In genomic region chr1:64282353-64282752, GRCh38 we compare ENCODE assay signal across 14 cellular contexts.
A peak's percentile ranks its signal among the peaks of the same experiment; 100 is the strongest.
DNase-seq lines count a peak whose midpoint lies in the region; ATAC-seq and TF ChIP-seq lines count a peak whose summit lies in the region.
"Had no signal": no experiment of that assay in that cellular context is flagged by ENCODE, and none has a peak within 500 bp of the region (broad histone marks: within the 10 kb centered on the region; RNA-seq: fewer than 3 reads in every experiment).

No MANE protein-coding gene starts in this region.

- peak overlapping the region; percentile 68 for H3K4ac ChIP-seq in mesendoderm (ENCODE audit: low read depth, low read length)

- H4K5ac ChIP-seq in mesendoderm (ENCODE audit: low read length), result no peak overlapping the region

- H3K4me1 Mint-ChIP-seq in Calu3 (ENCODE audit: low read depth, unreplicated experiment), result peaks cover 25% of the 10 kb centered on the region
- no peaks in the 10 kb centered on the region for H3K4me1 Mint-ChIP-seq in CD8-positive, alpha-beta memory T cell
- H3K4me1 Mint-ChIP-seq: CD4-positive, alpha-beta memory T cell; naive thymus-derived CD4-positive, alpha-beta T cell had no signal

- ATAC-seq in HG03442 (IDR thresholded peaks at IDR 0.05; ENCODE audit: unreplicated experiment), result no peak
- no peak for ATAC-seq in GM18870 (IDR thresholded peaks at IDR 0.05; ENCODE audit: unreplicated experiment)
- ATAC-seq: naive thymus-derived CD4-positive, alpha-beta T cell had no signal

- H3K36me3 Mint-ChIP-seq in Calu3 (ENCODE audit: insufficient read depth, unreplicated experiment), result no peaks in the 10 kb centered on the region
- H3K36me3 Mint-ChIP-seq in CD8-positive, alpha-beta memory T cell, result no peaks in the 10 kb centered on the region
- H3K36me3 Mint-ChIP-seq: activated naive CD8-positive, alpha-beta T cell; CD4-positive, alpha-beta memory T cell; naive thymus-derived CD4-positive, alpha-beta T cell had no signal

- H3K9me3 ChIP-seq in SJCRH30 (replicated peaks) (no peaks in the 10 kb centered on the region), adrenal gland (replicated peaks in 1 of 3) (no peaks in the 10 kb centered on the region)
- H3K9me3 ChIP-seq in CD8-positive, alpha-beta memory T cell (ENCODE audit: low read length), result no peaks in the 10 kb centered on the region

- CTCF ChIA-PET in Calu3 (lab: Charles Lee), result no interaction called here
- CTCF ChIA-PET in CD8-positive, alpha-beta memory T cell (lab: Charles Lee), result no interaction called here

- POLR2A ChIA-PET in CD8-positive, alpha-beta memory T cell (lab: Charles Lee), result no interaction called here

- H2BK5ac ChIP-seq in mesendoderm (ENCODE audit: low read length), result no peak overlapping the region

- no peak overlapping the region for H4K8ac ChIP-seq in mesendoderm (ENCODE audit: low read depth, low read length)

- H2BK15ac ChIP-seq in mesendoderm (replicated peaks; ENCODE audit: low read depth), result no peak overlapping the region

- TF ChIP-seq CTCF in Calu3 (IDR thresholded peaks at IDR 0.05; ENCODE audit: unreplicated experiment), result no peak
- no peak for TF ChIP-seq CTCF in adrenal gland (IDR thresholded peaks at IDR 0.05)

- TF ChIP-seq POLR2A in adrenal gland (IDR thresholded peaks at IDR 0.05), result no peak

- peak; percentile 65 for DNase-seq in Calu3
- peak; percentile 83 for DNase-seq in NCI-H1694 treated with DMSO at 0.1 percent for 48 hours (lab: John Stamatoyannopoulos, UW)
- DNase-seq in SJCRH30, result peak; percentile 63 to 80
- peak; percentile 12 for DNase-seq in mesendoderm
- DNase-seq in CD8-positive, alpha-beta memory T cell, result no peak
- DNase-seq in adrenal gland, result no peak
- DNase-seq: activated CD4-positive, alpha-beta T cell treated with anti-CD3 and anti-CD28 coated beads, Interleukin-2, amount 50 U/mL, for 4 hours; CD4-positive, alpha-beta memory T cell; naive thymus-derived CD4-positive, alpha-beta T cell; stimulated activated CD4-positive, alpha-beta T cell treated with anti-CD3 and anti-CD28 coated beads, Interleukin-1b, Interleukin-23, amount 100 ng/mL, for 48 hours had no signal

- no peak overlapping the region for H3K4me2 ChIP-seq in mesendoderm (ENCODE audit: low read length)

- H3K79me1 ChIP-seq in mesendoderm (ENCODE audit: low read length), result no peaks in the 10 kb centered on the region

- H3K4me3 Mint-ChIP-seq in Calu3 (ENCODE audit: low read depth, unreplicated experiment), result no peak overlapping the region
- H3K4me3 Mint-ChIP-seq in CD8-positive, alpha-beta memory T cell, result no peak overlapping the region
- H3K4me3 Mint-ChIP-seq: activated naive CD8-positive, alpha-beta T cell; CD4-positive, alpha-beta memory T cell; naive thymus-derived CD4-positive, alpha-beta T cell had no signal

- intact Hi-C loops in Calu3 (cut with micrococcal nuclease; ENCODE audit: unreplicated experiment), result no loop called here
- intact Hi-C loops in adrenal gland (cut with DNase I), result no loop called here

- peak overlapping the region; percentile 32 for H3K27ac Mint-ChIP-seq in Calu3 (ENCODE audit: unreplicated experiment)
- H3K27ac Mint-ChIP-seq in CD8-positive, alpha-beta memory T cell, result peak overlapping the region in 1 of 8 donors; percentile 48
- H3K27ac Mint-ChIP-seq: activated naive CD8-positive, alpha-beta T cell; CD4-positive, alpha-beta memory T cell had no signal

- BruUV-seq in Calu3 (replicated peaks; lab: Mats Ljungman, UMichigan), result no TSS peak

- H3K23ac ChIP-seq in mesendoderm (ENCODE audit: low read length), result no peak overlapping the region

- no peak overlapping the region for H3K56ac ChIP-seq in mesendoderm (ENCODE audit: low read length)

- H3K79me2 ChIP-seq in mesendoderm (ENCODE audit: control insufficient read depth, insufficient read depth, low read length), result no peaks in the 10 kb centered on the region

- H3K9me3 Mint-ChIP-seq in Calu3 (ENCODE audit: low read depth, unreplicated experiment), result no peaks in the 10 kb centered on the region
- peaks cover 0 to 2% (median 0%) of the 10 kb centered on the region in 5 donors for H3K9me3 Mint-ChIP-seq in CD8-positive, alpha-beta memory T cell

- no peak overlapping the region for H2BK120ac ChIP-seq in mesendoderm (ENCODE audit: low read depth, low read length)

- no peaks in the 10 kb centered on the region for H3K27me3 Mint-ChIP-seq in Calu3 (ENCODE audit: unreplicated experiment)
- H3K27me3 Mint-ChIP-seq in CD8-positive, alpha-beta memory T cell, result peaks cover 5 to 9% of the 10 kb centered on the region in 2 donors

- no CpG with 5 or more reads among the region's 4 CpGs for WGBS in mesendoderm (ENCODE audit: extremely low coverage, insufficient coverage, low lambda C conversion rate)
- 62 to 80% (median 67%) methylated on average over 4 of the region's 4 CpGs for WGBS in adrenal gland, 4 donors

- no peak overlapping the region for H3K9ac ChIP-seq in mesendoderm (ENCODE audit: low read length)

- no peak overlapping the region for H2AK5ac ChIP-seq in mesendoderm (ENCODE audit: low read length)

- H3K27ac ChIP-seq in SJCRH30 (no peak overlapping the region), mesendoderm (ENCODE audit: low read depth, low read length) (no peak overlapping the region), adrenal gland (no peak overlapping the region)
- H3K27ac ChIP-seq in CD8-positive, alpha-beta memory T cell (ENCODE audit: low read depth, low read length), result no peak overlapping the region
- H3K27ac ChIP-seq: RWPE1 had no signal

- H3K36me3 ChIP-seq in SJCRH30 (no peaks in the 10 kb centered on the region), mesendoderm (ENCODE audit: control insufficient read depth, insufficient read depth, low read length) (no peaks in the 10 kb centered on the region), adrenal gland (replicated peaks in 1 of 2) (no peaks in the 10 kb centered on the region)
- H3K36me3 ChIP-seq in CD8-positive, alpha-beta memory T cell (ENCODE audit: insufficient read depth, low read length), result no peaks in the 10 kb centered on the region

- H3K27me3 ChIP-seq in SJCRH30 (no peaks in the 10 kb centered on the region), mesendoderm (ENCODE audit: insufficient read depth, low read length, poor library complexity) (no peaks in the 10 kb centered on the region), adrenal gland (no peaks in the 10 kb centered on the region)
- H3K27me3 ChIP-seq in CD8-positive, alpha-beta memory T cell (ENCODE audit: insufficient read depth, low read length, poor library complexity, severe bottlenecking), result no peaks in the 10 kb centered on the region

- H3K4me3 ChIP-seq in SJCRH30 (no peak overlapping the region), mesendoderm (ENCODE audit: low read length) (no peak overlapping the region), adrenal gland (no peak overlapping the region)
- no peak overlapping the region for H3K4me3 ChIP-seq in CD8-positive, alpha-beta memory T cell (ENCODE audit: low read length)

- H3K18ac ChIP-seq in mesendoderm (ENCODE audit: low read length), result no peak overlapping the region

- H3K4me1 ChIP-seq in SJCRH30 (no peaks in the 10 kb centered on the region), mesendoderm (ENCODE audit: control insufficient read depth, low read depth, low read length) (no peaks in the 10 kb centered on the region), adrenal gland (replicated peaks in 1 of 2) (no peaks in the 10 kb centered on the region)
- H3K4me1 ChIP-seq in CD8-positive, alpha-beta memory T cell (ENCODE audit: insufficient read depth, low read length), result no peaks in the 10 kb centered on the region

Comparison
In these comparisons a context has a peak if more than half of its experiments do, and no peak if none do; other contexts are left out.
1. DNase-seq: peak in Calu3 (single experiment), NCI-H1694 treated with DMSO at 0.1 percent for 48 hours (single experiment), SJCRH30 (2 of 2) and mesendoderm (single experiment); none in CD8-positive, alpha-beta memory T cell (0 of 5) and adrenal gland (0 of 7).